In the genomic region with DNA sequence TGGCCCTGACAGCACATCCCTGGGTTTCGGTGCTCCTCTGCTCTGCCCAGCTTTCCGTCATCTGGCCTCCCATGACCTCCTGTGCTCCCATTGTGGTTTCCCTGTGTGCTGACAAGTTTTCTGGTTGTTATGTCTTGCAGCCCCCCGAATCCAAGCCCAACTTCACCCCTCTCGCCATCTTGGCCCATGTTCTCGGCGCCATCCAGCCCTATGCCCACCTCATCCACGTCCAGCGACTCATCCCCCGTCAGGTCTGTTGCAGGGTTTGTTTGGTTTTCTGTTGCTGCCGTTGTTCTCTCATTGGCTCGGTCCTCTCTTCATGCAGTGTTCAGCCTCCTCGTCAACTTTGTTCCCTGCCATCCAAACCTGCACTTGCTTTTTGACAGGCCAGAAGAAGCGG, we compare ENCODE assay signal across 33 cellular contexts.
DNase-seq lines count a peak whose midpoint lies in the region; ATAC-seq and TF ChIP-seq lines count a peak whose summit lies in the region.
"Had no signal": no experiment of that assay in that cellular context is flagged by ENCODE, and none has a peak within 500 bp of the region (broad histone marks: within the 10 kb centered on the region; RNA-seq: fewer than 3 reads in every experiment).

No MANE protein-coding gene starts in this region.

- no peaks in the 10 kb centered on the region for H4K20me1 ChIP-seq in MM.1S (ENCODE audit: insufficient read depth, low read length)

- H3K36me3 Mint-ChIP-seq in activated CD4-positive, alpha-beta T cell treated with anti-CD3 and anti-CD28 coated beads, Interleukin-2, amount 10 ng/mL, durations not matched to agents 24 days and 14 days (ENCODE audit: low read depth) = peaks cover 7% of the 10 kb centered on the region
- H3K36me3 Mint-ChIP-seq in effector memory CD8-positive, alpha-beta T cell (ENCODE audit: insufficient read depth) = peaks cover 16% of the 10 kb centered on the region
- peaks cover 20% of the 10 kb centered on the region for H3K36me3 Mint-ChIP-seq in stimulated activated memory B cell treated with anti-CD40 and anti-IgM and Interleukin-4, amounts not matched to agents 10 μg/mL and 1 μg/mL and 100 μg/mL, for 72 hours

- intact Hi-C loops in activated CD4-positive, alpha-beta T cell treated with anti-CD3 and anti-CD28 coated beads, Interleukin-2, amount 10 ng/mL, durations not matched to agents 24 days and 14 days (cut with micrococcal nuclease) = no loop called here

- H3K27me3 Mint-ChIP-seq in activated CD4-positive, alpha-beta T cell treated with anti-CD3 and anti-CD28 coated beads, Interleukin-2, amount 10 ng/mL, durations not matched to agents 24 days and 14 days = no peaks in the 10 kb centered on the region
- H3K27me3 Mint-ChIP-seq in effector memory CD8-positive, alpha-beta T cell = no peaks in the 10 kb centered on the region
- H3K27me3 Mint-ChIP-seq in stimulated activated memory B cell treated with anti-CD40 and anti-IgM and Interleukin-4, amounts not matched to agents 10 μg/mL and 1 μg/mL and 100 μg/mL, for 72 hours = no peaks in the 10 kb centered on the region
- H3K27me3 Mint-ChIP-seq: activated naive CD8-positive, alpha-beta T cell treated with anti-CD3 and anti-CD28 coated beads, Interleukin-2, amount 50 U/mL, for 24 hours; naive B cell; T-helper 17 cell had no signal

- H3K9me3 Mint-ChIP-seq in activated CD4-positive, alpha-beta T cell treated with anti-CD3 and anti-CD28 coated beads, Interleukin-2, amount 10 ng/mL, durations not matched to agents 24 days and 14 days = peaks cover 11% of the 10 kb centered on the region
- H3K9me3 Mint-ChIP-seq in effector memory CD8-positive, alpha-beta T cell = no peaks in the 10 kb centered on the region
- peaks cover 3% of the 10 kb centered on the region for H3K9me3 Mint-ChIP-seq in stimulated activated memory B cell treated with anti-CD40 and anti-IgM and Interleukin-4, amounts not matched to agents 10 μg/mL and 1 μg/mL and 100 μg/mL, for 72 hours
- H3K9me3 Mint-ChIP-seq: activated naive CD8-positive, alpha-beta T cell treated with anti-CD3 and anti-CD28 coated beads, Interleukin-2, amount 50 U/mL, for 24 hours had no signal

- H2AFZ ChIP-seq in MM.1S (ENCODE audit: low read length) = no peak overlapping the region

- no peak for DNase-seq in activated CD4-positive, alpha-beta T cell treated with anti-CD3 and anti-CD28 coated beads, Interleukin-2, amount 10 ng/mL, durations not matched to agents 24 days and 14 days
- no peak for DNase-seq in activated CD4-positive, alpha-beta T cell treated with anti-CD3 and anti-CD28 coated beads, Interleukin-2, amount 50 U/mL, for 48 hours
- no peak for DNase-seq in effector memory CD8-positive, alpha-beta T cell
- DNase-seq in HEK293T (ENCODE audit: extremely low spot score) (no peak), MM.1S (no peak)
- DNase-seq: 8988T; activated CD4-positive, CD25-positive, alpha-beta regulatory T cell treated with anti-CD3 and anti-CD28 coated beads, Interleukin-2, amount 50 U/mL, for 72 hours; activated gamma-delta T cell treated with Interleukin-2 at 50 U/mL for 16 hours; activated naive CD8-positive, alpha-beta T cell treated with anti-CD3 and anti-CD28 coated beads, Interleukin-2, amount 50 U/mL, for 24 hours; DMS79 treated with DMSO at 0.1 percent for 48 hours; effector CD8-positive, alpha-beta T cell; GDM1; glutamatergic neuron; KG1; left ventricle myocardium superior; midbrain; naive B cell; NCI-H1417; NCI-H2029 treated with DMSO at 0.1 percent for 48 hours; NCI-H526 treated with DMSO at 0.1 percent for 48 hours; occipital lobe; SHP77; sigmoid colon; stimulated activated CD4-positive, alpha-beta T cell treated with anti-CD3 and anti-CD28 coated beads, Interleukin-12 subunit alpha, Interleukin-12 subunit beta, amount 100 ng/mL, for 4 hours; stimulated activated CD4-positive, alpha-beta T cell treated with anti-CD3 and anti-CD28 coated beads, Interleukin-4, amount 100 ng/mL, for 1 hour; T-helper 17 cell; transverse colon had no signal

- CTCF ChIA-PET in HEK293T (lab: Yijun Ruan, JAX) = no interaction called here

- no peak overlapping the region for H3K4me3 Mint-ChIP-seq in activated CD4-positive, alpha-beta T cell treated with anti-CD3 and anti-CD28 coated beads, Interleukin-2, amount 10 ng/mL, durations not matched to agents 24 days and 14 days
- peak overlapping the region; percentile 34 to 40 for H3K4me3 Mint-ChIP-seq in effector memory CD8-positive, alpha-beta T cell
- no peak overlapping the region for H3K4me3 Mint-ChIP-seq in stimulated activated memory B cell treated with anti-CD40 and anti-IgM and Interleukin-4, amounts not matched to agents 10 μg/mL and 1 μg/mL and 100 μg/mL, for 72 hours
- H3K4me3 Mint-ChIP-seq: CD14-positive monocyte, naive B cell, T-helper 17 cell had no signal

- no peaks in the 10 kb centered on the region for H3K27me3 ChIP-seq in MM.1S (replicated peaks; ENCODE audit: insufficient read depth, low read length)
- H3K27me3 ChIP-seq: sigmoid colon, transverse colon had no signal

- H3K4me1 ChIP-seq in MM.1S (ENCODE audit: low read length) = no peaks in the 10 kb centered on the region
- H3K4me1 ChIP-seq: prostate gland had no signal

- no peaks in the 10 kb centered on the region for H3K9me3 ChIP-seq in MM.1S (replicated peaks; ENCODE audit: insufficient read depth, low read length)
- H3K9me3 ChIP-seq: prostate gland, sigmoid colon, transverse colon had no signal

- ATAC-seq in HG02885 (IDR thresholded peaks at IDR 0.05; ENCODE audit: poor library complexity, unreplicated experiment) = peak; percentile 2
- no peak for ATAC-seq in effector memory CD8-positive, alpha-beta T cell (replicated peaks)
- no peak for ATAC-seq in stimulated activated memory B cell treated with anti-CD40 and anti-IgM and Interleukin-4, amounts not matched to agents 10 μg/mL and 1 μg/mL and 100 μg/mL, for 72 hours
- no peak for ATAC-seq in GM21529 (IDR thresholded peaks at IDR 0.05; ENCODE audit: unreplicated experiment)
- ATAC-seq: T-helper 17 cell had no signal

- H3K9me2 ChIP-seq in MM.1S (replicated peaks; ENCODE audit: insufficient read depth, low read length) = no peaks in the 10 kb centered on the region

- H3K27ac ChIP-seq in MM.1S (ENCODE audit: low read length) = no peak overlapping the region
- H3K27ac ChIP-seq: prostate gland had no signal

- H3K4me1 Mint-ChIP-seq in activated CD4-positive, alpha-beta T cell treated with anti-CD3 and anti-CD28 coated beads, Interleukin-2, amount 10 ng/mL, durations not matched to agents 24 days and 14 days = peaks cover 6% of the 10 kb centered on the region
- peaks cover 24 to 43% of the 10 kb centered on the region in 2 donors for H3K4me1 Mint-ChIP-seq in effector memory CD8-positive, alpha-beta T cell (ENCODE audit: low read depth in 2 of 2)
- peaks cover 25% of the 10 kb centered on the region for H3K4me1 Mint-ChIP-seq in stimulated activated memory B cell treated with anti-CD40 and anti-IgM and Interleukin-4, amounts not matched to agents 10 μg/mL and 1 μg/mL and 100 μg/mL, for 72 hours
- H3K4me1 Mint-ChIP-seq: CD14-positive monocyte, naive B cell had no signal

- H3F3A ChIP-seq in MM.1S (ENCODE audit: insufficient read depth, low read length) = no peaks in the 10 kb centered on the region

- H3K27ac Mint-ChIP-seq in activated CD4-positive, alpha-beta T cell treated with anti-CD3 and anti-CD28 coated beads, Interleukin-2, amount 10 ng/mL, durations not matched to agents 24 days and 14 days = peak overlapping the region; percentile 2
- H3K27ac Mint-ChIP-seq in effector memory CD8-positive, alpha-beta T cell = peak overlapping the region; percentile 36 to 91
- H3K27ac Mint-ChIP-seq in stimulated activated memory B cell treated with anti-CD40 and anti-IgM and Interleukin-4, amounts not matched to agents 10 μg/mL and 1 μg/mL and 100 μg/mL, for 72 hours = peak overlapping the region; percentile 69
- H3K27ac Mint-ChIP-seq: T-helper 17 cell had no signal

- H3K79me2 ChIP-seq in MM.1S (ENCODE audit: low read length) = no peaks in the 10 kb centered on the region

- no peak overlapping the region for H3K4me2 ChIP-seq in MM.1S (ENCODE audit: low read depth, low read length)

- no peak overlapping the region for H3K9ac ChIP-seq in MM.1S (ENCODE audit: low read length)

- no peaks in the 10 kb centered on the region for H3K36me3 ChIP-seq in MM.1S (replicated peaks; ENCODE audit: insufficient read depth, low read length)
- H3K36me3 ChIP-seq: prostate gland, sigmoid colon, transverse colon had no signal

- TF ChIP-seq CTCF in MM.1S (IDR thresholded peaks at IDR 0.05; ENCODE audit: low read length) = no peak

- H3K4me3 ChIP-seq in MM.1S (ENCODE audit: low read length) = no peak overlapping the region
- H3K4me3 ChIP-seq: coronary artery, prostate gland, sigmoid colon, transverse colon had no signal

- POLR2A ChIA-PET in HEK293T (lab: Yijun Ruan, JAX) = no interaction called here

TF ChIP-seq in HEK293T, 16 proteins besides CTCF, POLR2A, EP300 and RAD21:
- TF ChIP-seq ARNT (IDR thresholded peaks at IDR 0.05) (no peak), L3MBTL2 (conservative IDR thresholded peaks at IDR 0.05) (no peak), CTBP1 (IDR thresholded peaks at IDR 0.05; ENCODE audit: borderline replicate concordance) (no peak)

Comparison
In these comparisons a context has a peak if more than half of its experiments do, and no peak if none do; other contexts are left out.
1. H3K27ac Mint-ChIP-seq: peak in every context shown above with its lines; median percentile 69 in stimulated activated memory B cell treated with anti-CD40 and anti-IgM and Interleukin-4, amounts not matched to agents 10 μg/mL and 1 μg/mL and 100 μg/mL, for 72 hours; 64 in effector memory CD8-positive, alpha-beta T cell; 2 in activated CD4-positive, alpha-beta T cell treated with anti-CD3 and anti-CD28 coated beads, Interleukin-2, amount 10 ng/mL, durations not matched to agents 24 days and 14 days.
2. H3K4me3 Mint-ChIP-seq: peak in effector memory CD8-positive, alpha-beta T cell (2 of 2); none in activated CD4-positive, alpha-beta T cell treated with anti-CD3 and anti-CD28 coated beads, Interleukin-2, amount 10 ng/mL, durations not matched to agents 24 days and 14 days (single experiment) and stimulated activated memory B cell treated with anti-CD40 and anti-IgM and Interleukin-4, amounts not matched to agents 10 μg/mL and 1 μg/mL and 100 μg/mL, for 72 hours (single experiment).